In the genomic region with DNA sequence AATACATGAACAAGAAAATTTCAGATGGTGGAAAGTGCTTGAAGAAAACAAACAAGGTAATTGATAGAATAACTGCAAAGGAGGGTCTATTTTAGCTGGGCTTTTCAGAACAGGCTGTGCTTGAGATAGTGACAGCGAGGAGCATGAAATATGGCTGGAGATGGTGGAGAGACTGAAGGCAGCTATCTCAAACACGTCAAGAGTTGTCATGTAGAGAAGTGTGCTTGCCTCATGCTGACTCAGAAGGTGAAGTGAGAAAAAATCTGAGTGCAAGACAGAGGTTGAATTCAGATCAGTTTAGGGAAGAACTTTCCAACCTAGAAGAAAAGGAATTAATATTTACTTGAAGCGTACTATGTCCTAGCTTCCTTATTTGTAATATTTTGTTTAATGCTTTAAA, we compare ENCODE assay signal across 21 cellular contexts.
DNase-seq lines count a peak whose midpoint lies in the region; ATAC-seq lines count a peak whose summit lies in the region.
"Had no signal": no experiment of that assay in that cellular context is flagged by ENCODE, and none has a peak within 500 bp of the region (broad histone marks: within the 10 kb centered on the region; RNA-seq: fewer than 3 reads in every experiment).

No MANE protein-coding gene starts in this region.

- no peak overlapping the region for H2BK12ac ChIP-seq in trophoblast cell (ENCODE audit: low read length)

- H4K8ac ChIP-seq in trophoblast cell (ENCODE audit: low read depth, low read length) = no peak overlapping the region

- no CpG with 5 or more reads among the region's 3 CpGs for WGBS in trophoblast cell (ENCODE audit: extremely low coverage, insufficient coverage, insufficient read length)

- H3K4ac ChIP-seq in trophoblast cell (ENCODE audit: low read depth, low read length) = no peak overlapping the region

- no peak overlapping the region for H2BK5ac ChIP-seq in trophoblast cell (ENCODE audit: low read depth, low read length, poor library complexity)

- no peak overlapping the region for H3K27ac ChIP-seq in trophoblast cell (ENCODE audit: low read depth, low read length)
- H3K27ac ChIP-seq: RWPE1, uterus had no signal

- no peaks in the 10 kb centered on the region for H3K9me3 ChIP-seq in trophoblast cell (ENCODE audit: insufficient read depth, low read depth, low read length)
- H3K9me3 ChIP-seq: BE2C, uterus had no signal

- H2AFZ ChIP-seq in trophoblast cell (ENCODE audit: insufficient read depth, low read length, poor library complexity) = no peak overlapping the region

- peaks cover 2% of the 10 kb centered on the region for H3K79me1 ChIP-seq in trophoblast cell (ENCODE audit: low read length)

- no peak overlapping the region for H4K12ac ChIP-seq in trophoblast cell (ENCODE audit: low read depth, low read length)

- H3K36me3 ChIP-seq in trophoblast cell (ENCODE audit: control insufficient read depth in 1 of 2, insufficient read depth in 2 of 2, low read length in 2 of 2) = no peaks in the 10 kb centered on the region
- H3K36me3 ChIP-seq: BE2C, uterus had no signal

- no peak overlapping the region for H3K23ac ChIP-seq in trophoblast cell (ENCODE audit: low read length)

- no peak overlapping the region for H3K4me2 ChIP-seq in trophoblast cell (ENCODE audit: low read length)
- H3K4me2 ChIP-seq: smooth muscle cell had no signal

- H3K14ac ChIP-seq in trophoblast cell (ENCODE audit: low read length) = no peak overlapping the region

- H3K79me2 ChIP-seq in trophoblast cell (ENCODE audit: control insufficient read depth, insufficient read depth, low read length, poor library complexity) = no peaks in the 10 kb centered on the region

- H3K9ac ChIP-seq in trophoblast cell (ENCODE audit: low read length) = no peak overlapping the region

- H2BK120ac ChIP-seq in trophoblast cell (ENCODE audit: insufficient read depth, low read length, poor library complexity) = no peak overlapping the region

- no peak overlapping the region for H3K4me3 ChIP-seq in trophoblast cell (ENCODE audit: low read depth, low read length)
- H3K4me3 ChIP-seq: smooth muscle cell, uterus had no signal

- peak; percentile 38 for ATAC-seq in esophagus mucosa
- ATAC-seq: effector memory CD8-positive, alpha-beta T cell had no signal

- no peak overlapping the region for H4K91ac ChIP-seq in trophoblast cell (ENCODE audit: low read depth, low read length)

- H2AK5ac ChIP-seq in trophoblast cell (ENCODE audit: low read length) = no peak overlapping the region

- H3K18ac ChIP-seq in trophoblast cell (ENCODE audit: low read length) = no peak overlapping the region

- no peaks in the 10 kb centered on the region for H3K27me3 ChIP-seq in trophoblast cell (ENCODE audit: insufficient read depth, low read length)
- H3K27me3 ChIP-seq: BE2C, uterus had no signal

- DNase-seq in SIG-M5 treated with dmso at 0.1 percent for 504 hours (lab: John Stamatoyannopoulos, UW; ENCODE audit: unreplicated experiment) (peak; percentile 6), SIG-M5 (lab: John Stamatoyannopoulos, UW) (no peak), RKO (ENCODE audit: low spot score) (peak; percentile 45), trophoblast cell (peak; percentile 37 to 77), glomerular visceral epithelial cell (ENCODE audit: extremely low spot score) (no peak), NCI-H1105 treated with DMSO at 0.1 percent for 48 hours (lab: John Stamatoyannopoulos, UW) (no peak)
- no peak for DNase-seq in activated CD4-positive, alpha-beta T cell treated with anti-CD3 and anti-CD28 coated beads, Interleukin-2, amount 50 U/mL, for 48 hours
- DNase-seq: activated CD4-positive, alpha-beta T cell treated with anti-CD3 and anti-CD28 coated beads, Interleukin-2, amount 10 ng/mL, durations not matched to agents 24 days and 14 days; activated naive CD4-positive, alpha-beta T cell; BE2C; effector memory CD8-positive, alpha-beta T cell; hypothalamus; islet precursor cell; NCI-H1436 treated with DMSO at 0.1 percent for 48 hours; NCI-H82; stimulated activated CD4-positive, alpha-beta T cell treated with anti-CD3 and anti-CD28 coated beads, Interleukin-4, amount 100 ng/mL, for 4 hours; SW 1271; uterus had no signal

- H3K4me1 ChIP-seq in trophoblast cell (ENCODE audit: control insufficient read depth in 1 of 2, insufficient read depth in 2 of 2, low read length in 2 of 2) = peaks cover 0 to 11% of the 10 kb centered on the region in 2 experiments
- H3K4me1 ChIP-seq: BE2C, uterus had no signal

Comparison
In these comparisons a context has a peak if more than half of its experiments do, and no peak if none do; other contexts are left out.
1. DNase-seq: peak in SIG-M5 treated with dmso at 0.1 percent for 504 hours (single experiment), RKO (single experiment) and trophoblast cell (2 of 2); none in SIG-M5 (single experiment), glomerular visceral epithelial cell (single experiment), activated CD4-positive, alpha-beta T cell treated with anti-CD3 and anti-CD28 coated beads, Interleukin-2, amount 50 U/mL, for 48 hours (0 of 2) and NCI-H1105 treated with DMSO at 0.1 percent for 48 hours (single experiment).